Comparison of ENCODE assay signal across 18 cellular contexts in genomic region chr1:167821356-167821685, GRCh38.
"Had no signal": no experiment of that assay in that cellular context is flagged by ENCODE, and none has a peak within 500 bp of the region (broad histone marks: within the 10 kb centered on the region; RNA-seq: fewer than 3 reads in every experiment).

No MANE protein-coding gene starts in this region.

- ATAC-seq: activated CD8-positive, alpha-beta T cell treated with anti-CD3 and anti-CD28 coated beads for 36 hours; natural killer cell treated with Interleukin-12 subunit alpha and Interleukin-12 subunit beta and Interleukin-15 and Interleukin-18, amount 100 ng/mL, for 72 hours; stimulated activated naive CD8-positive, alpha-beta T cell treated with anti-CD3 and anti-CD28 coated beads, Interleukin-15, Interleukin-2, amounts not matched to agents 100 U/mL and 50 U/mL, for 24 hours; T-cell had no signal

- H3K36me3 Mint-ChIP-seq: brain, T-cell had no signal

- H3K4me1 Mint-ChIP-seq: brain had no signal

- H3K4me3 Mint-ChIP-seq: activated CD8-positive, alpha-beta T cell treated with anti-CD3 and anti-CD28 coated beads for 36 hours; activated naive CD8-positive, alpha-beta T cell treated with anti-CD3 and anti-CD28 coated beads, Interleukin-2, amount 10 ng/mL, durations not matched to agents 7 days and 5 days; natural killer cell treated with Interleukin-12 subunit alpha and Interleukin-12 subunit beta and Interleukin-15 and Interleukin-18, amount 100 ng/mL, for 72 hours had no signal

- DNase-seq: activated CD4-positive, alpha-beta T cell treated with anti-CD3 and anti-CD28 coated beads for 48 hours; activated CD4-positive, CD25-positive, alpha-beta regulatory T cell; activated CD8-positive, alpha-beta T cell treated with anti-CD3 and anti-CD28 coated beads for 36 hours; activated naive CD4-positive, alpha-beta T cell treated with Interleukin-2 at 50 U/mL for 16 hours; activated naive CD8-positive, alpha-beta T cell treated with anti-CD3 and anti-CD28 coated beads, Interleukin-2, amount 10 ng/mL, durations not matched to agents 7 days and 5 days; activated T-cell treated with anti-CD3 and anti-CD28 coated beads, Interleukin-2, amount 50 U/mL, for 1 hour; central memory CD4-positive, alpha-beta T cell; colonic mucosa; stimulated activated CD4-positive, alpha-beta T cell treated with anti-CD3 and anti-CD28 coated beads, Interleukin-2, amount 100 ng/mL, for 24 hours; stimulated activated naive CD8-positive, alpha-beta T cell treated with anti-CD3 and anti-CD28 coated beads, Interleukin-15, Interleukin-2, amounts not matched to agents 100 U/mL and 50 U/mL, for 24 hours; substantia nigra; T-cell; tibial artery had no signal

- H3K27me3 Mint-ChIP-seq: brain had no signal

- H3K4me3 ChIP-seq: colonic mucosa, esophagus muscularis mucosa, tibial artery had no signal

- H3K27me3 ChIP-seq: colonic mucosa, esophagus muscularis mucosa, tibial artery had no signal

- H3K9me3 Mint-ChIP-seq: activated CD8-positive, alpha-beta T cell treated with anti-CD3 and anti-CD28 coated beads for 36 hours; activated naive CD8-positive, alpha-beta T cell treated with anti-CD3 and anti-CD28 coated beads, Interleukin-2, amount 10 ng/mL, durations not matched to agents 7 days and 5 days; activated T-helper 2 cell treated with anti-CD3 and anti-CD28 coated beads, Interferon-gamma antibody, Interleukin-2, Interleukin-4, amounts not matched to agents 10 μg/mL and 5 μg/mL and 100 μg/mL, durations not matched to agents 14 hours and 24 hours and 36 hours; T-cell had no signal

- H3K27ac ChIP-seq: colonic mucosa, neutrophil had no signal

- H3K9me3 ChIP-seq: colonic mucosa, esophagus muscularis mucosa, neutrophil, tibial artery had no signal

- H3K36me3 ChIP-seq: colonic mucosa, esophagus muscularis mucosa, neutrophil, tibial artery had no signal

- H3K4me1 ChIP-seq: colonic mucosa had no signal

- H3K27ac Mint-ChIP-seq: activated CD8-positive, alpha-beta T cell treated with anti-CD3 and anti-CD28 coated beads for 36 hours; activated naive CD8-positive, alpha-beta T cell treated with anti-CD3 and anti-CD28 coated beads, Interleukin-2, amount 10 ng/mL, durations not matched to agents 7 days and 5 days; activated T-helper 2 cell treated with anti-CD3 and anti-CD28 coated beads, Interferon-gamma antibody, Interleukin-2, Interleukin-4, amounts not matched to agents 10 μg/mL and 5 μg/mL and 100 μg/mL, durations not matched to agents 14 hours and 24 hours and 36 hours; brain; natural killer cell treated with Interleukin-12 subunit alpha and Interleukin-12 subunit beta and Interleukin-15 and Interleukin-18, amount 100 ng/mL, for 72 hours; T-cell had no signal
